12 cellular contexts compared by ENCODE assay signal in genomic region chr10:50594012-50594411, GRCh38. TPM values are rescaled to one million over a fixed set of nuclear protein-coding genes. Genes with fewer than 3 reads are reported as not detected.
DNase-seq lines count a peak whose midpoint lies in the region; ATAC-seq and TF ChIP-seq lines count a peak whose summit lies in the region.
"Had no signal": no experiment of that assay in that cellular context is flagged by ENCODE, and none has a peak within 500 bp of the region (broad histone marks: within the 10 kb centered on the region; RNA-seq: fewer than 3 reads in every experiment).

No MANE protein-coding gene starts in this region.

- TF ChIP-seq CTCF in Panc1 (IDR thresholded peaks at IDR 0.05): no peak

- H3K27ac Mint-ChIP-seq in activated T-cell treated with anti-CD3 and anti-CD28 coated beads, Interleukin-2, amount 50 U/mL, for 72 hours: peak overlapping the region; percentile 60
- no peak overlapping the region for H3K27ac Mint-ChIP-seq in activated T-cell treated with anti-CD3 and anti-CD28 coated beads, Interleukin-2, amount 50 U/mL, for 24 hours

- H3K4me1 ChIP-seq in Panc1 (ENCODE audit: control insufficient read depth, insufficient read depth, low read length): peaks cover 4% of the 10 kb centered on the region; the same call in 1 of the 2 replicates

- H3K36me3 Mint-ChIP-seq in activated T-cell treated with anti-CD3 and anti-CD28 coated beads, Interleukin-2, amount 50 U/mL, for 72 hours (ENCODE audit: insufficient read depth in 2 of 2): peaks cover 0 to 1% of the 10 kb centered on the region in 2 donors
- H3K36me3 Mint-ChIP-seq in activated T-cell treated with anti-CD3 and anti-CD28 coated beads, Interleukin-2, amount 50 U/mL, for 24 hours (ENCODE audit: low read depth): peaks cover 11% of the 10 kb centered on the region

- no peak overlapping the region for H3K27ac ChIP-seq in Panc1 (ENCODE audit: low read length)
- H3K27ac ChIP-seq: gastroesophageal sphincter had no signal

- intact Hi-C loops in Panc1 (cut with micrococcal nuclease; ENCODE audit: unreplicated experiment) (no loop called here), sciatic nerve (cut with DNase I) (no loop called here)

- no peaks in the 10 kb centered on the region for H3K27me3 ChIP-seq in Panc1 (ENCODE audit: control insufficient read depth, insufficient read depth, low read length)
- H3K27me3 ChIP-seq: gastroesophageal sphincter had no signal

- H3K4me3 Mint-ChIP-seq in activated T-cell treated with anti-CD3 and anti-CD28 coated beads, Interleukin-2, amount 50 U/mL, for 72 hours: no peak overlapping the region
- H3K4me3 Mint-ChIP-seq in activated T-cell treated with anti-CD3 and anti-CD28 coated beads, Interleukin-2, amount 50 U/mL, for 24 hours: no peak overlapping the region

- peaks cover 25% of the 10 kb centered on the region for H3K4me1 Mint-ChIP-seq in activated T-cell treated with anti-CD3 and anti-CD28 coated beads, Interleukin-2, amount 50 U/mL, for 72 hours (ENCODE audit: low read depth)
- peaks cover 34% of the 10 kb centered on the region for H3K4me1 Mint-ChIP-seq in activated T-cell treated with anti-CD3 and anti-CD28 coated beads, Interleukin-2, amount 50 U/mL, for 24 hours (ENCODE audit: low read depth)

- ATAC-seq in activated T-cell treated with anti-CD3 and anti-CD28 coated beads, Interleukin-2, amount 50 U/mL, for 72 hours (replicated peaks in 1 of 2): peak; percentile 40 to 65
- ATAC-seq in Panc1: no peak
- peak; percentile 46 for ATAC-seq in esophagus mucosa
- ATAC-seq in sciatic nerve: peak; percentile 81
- no peak for ATAC-seq in GM18505 (IDR thresholded peaks at IDR 0.05; ENCODE audit: unreplicated experiment)
- ATAC-seq in GM21381 (IDR thresholded peaks at IDR 0.05; ENCODE audit: unreplicated experiment): no peak
- ATAC-seq: gastroesophageal sphincter had no signal

- H3K4me3 ChIP-seq in Panc1 (ENCODE audit: low read depth in 2 of 2, low read length in 2 of 2): no peak overlapping the region
- H3K4me3 ChIP-seq: gastroesophageal sphincter had no signal

- CTCF ChIA-PET in Panc1 (lab: Charles Lee): no interaction called here

- no peaks in the 10 kb centered on the region for H3K27me3 Mint-ChIP-seq in activated T-cell treated with anti-CD3 and anti-CD28 coated beads, Interleukin-2, amount 50 U/mL, for 72 hours (ENCODE audit: low read depth)
- no peaks in the 10 kb centered on the region for H3K27me3 Mint-ChIP-seq in activated T-cell treated with anti-CD3 and anti-CD28 coated beads, Interleukin-2, amount 50 U/mL, for 24 hours

- no peaks in the 10 kb centered on the region for H3K36me3 ChIP-seq in Panc1 (ENCODE audit: control insufficient read depth, insufficient read depth, low read length)

- TF ChIP-seq POLR2A in GM18505 (IDR thresholded peaks at IDR 0.05; ENCODE audit: borderline replicate concordance, extremely low read depth, insufficient read depth, insufficient read length): no peak

- no TSS peak for BruUV-seq in Panc1 (replicated peaks; lab: Mats Ljungman, UMichigan)

- H3K9me3 ChIP-seq in Panc1 (ENCODE audit: control insufficient read depth, insufficient read depth, low read depth, low read length): no peaks in the 10 kb centered on the region
- H3K9me3 ChIP-seq: gastroesophageal sphincter had no signal

- DNase-seq in activated T-cell treated with anti-CD3 and anti-CD28 coated beads, Interleukin-2, amount 50 U/mL, for 72 hours: no peak
- DNase-seq in activated T-cell treated with anti-CD3 and anti-CD28 coated beads, Interleukin-2, amount 50 U/mL, for 24 hours: no peak
- peak; percentile 61 for DNase-seq in Panc1 (ENCODE audit: low read depth, low spot score)
- DNase-seq in sciatic nerve (ENCODE audit: low spot score): no peak
- no peak for DNase-seq in putamen (ENCODE audit: low spot score)
- DNase-seq: activated naive CD4-positive, alpha-beta T cell treated with anti-CD3 and anti-CD28 coated beads, Interleukin-2, amount 50 U/mL, for 16 hours; C1 segment of cervical spinal cord; MV-4-11 had no signal

- POLR2A ChIA-PET in Panc1 (lab: Charles Lee): no interaction called here

- no peaks in the 10 kb centered on the region for H3K9me3 Mint-ChIP-seq in activated T-cell treated with anti-CD3 and anti-CD28 coated beads, Interleukin-2, amount 50 U/mL, for 72 hours
- H3K9me3 Mint-ChIP-seq in activated T-cell treated with anti-CD3 and anti-CD28 coated beads, Interleukin-2, amount 50 U/mL, for 24 hours: no peaks in the 10 kb centered on the region

- in situ Hi-C loops in Panc1 (cut with HindIII; ENCODE audit: low pct_unique_long_range_greater_than_20kb, low sequenced_read_pairs): no loop called here

RNA-seq across cellular contexts. Expression of gene SGMS1, which starts 29.7 kb away (rescaled TPM):
- total RNA-seq in activated T-cell treated with anti-CD3 and anti-CD28 coated beads, Interleukin-2, amount 50 U/mL, for 72 hours: 1 to 10 TPM; 8.9 to 9.7 TPM
- total RNA-seq in Panc1 (2021; ENCODE audit: unreplicated experiment): 22.0 TPM
- polyA plus RNA-seq in Panc1 (2012; ENCODE audit: insufficient read length): 11.8 TPM
- 20.8 TPM for total RNA-seq in esophagus mucosa
- total RNA-seq in sciatic nerve: 54.7 TPM

Comparison
In these comparisons a context has a peak if more than half of its experiments do, and no peak if none do; other contexts are left out.
1. ATAC-seq: peak in activated T-cell treated with anti-CD3 and anti-CD28 coated beads, Interleukin-2, amount 50 U/mL, for 72 hours (2 of 2), esophagus mucosa (single experiment) and sciatic nerve (single experiment); none in Panc1 (single experiment), GM18505 (single experiment) and GM21381 (single experiment).